In genomic region chr7:68461430-68461829, GRCh38 we compare ENCODE assay signal across 18 cellular contexts.
"Had no signal": no experiment of that assay in that cellular context is flagged by ENCODE, and none has a peak within 500 bp of the region (broad histone marks: within the 10 kb centered on the region; RNA-seq: fewer than 3 reads in every experiment).

No MANE protein-coding gene starts in this region.

- FAIRE-seq: kidney had no signal

- DNase-seq: activated naive CD4-positive, alpha-beta T cell treated with anti-CD3 and anti-CD28 coated beads, Interleukin-2, amount 50 U/mL, for 16 hours; activated T-cell treated with anti-CD3 and anti-CD28 coated beads, Interleukin-2, amount 50 U/mL, for 1 hour; brain microvascular endothelial cell; dermis blood vessel endothelial cell; erythroblast; gastrocnemius medialis; heart right ventricle; kidney; left ventricle myocardium inferior; nucleus accumbens; spleen; stimulated activated naive CD4-positive, alpha-beta T cell had no signal

- H3K27ac ChIP-seq: brain microvascular endothelial cell, gastrocnemius medialis, heart right ventricle, left ventricle myocardium inferior, prostate gland had no signal

- H3K27me3 Mint-ChIP-seq: memory B cell; natural killer cell treated with Interleukin-12 subunit alpha and Interleukin-12 subunit beta and Interleukin-15 and Interleukin-18, amount 100 ng/mL, for 72 hours had no signal

- H3K4me1 Mint-ChIP-seq: memory B cell had no signal

- H3K27me3 ChIP-seq: brain microvascular endothelial cell, gastrocnemius medialis, spleen had no signal

- H3K4me3 Mint-ChIP-seq: memory B cell; natural killer cell treated with Interleukin-12 subunit alpha and Interleukin-12 subunit beta and Interleukin-15 and Interleukin-18, amount 100 ng/mL, for 72 hours; type B pancreatic cell had no signal

- H3K36me3 ChIP-seq: brain microvascular endothelial cell, gastrocnemius medialis, heart right ventricle, left ventricle myocardium inferior, prostate gland, spleen had no signal

- H3K4me3 ChIP-seq: gastrocnemius medialis, heart right ventricle, left ventricle myocardium inferior, prostate gland, spleen had no signal

- H3K27ac Mint-ChIP-seq: memory B cell; natural killer cell treated with Interleukin-12 subunit alpha and Interleukin-12 subunit beta and Interleukin-15 and Interleukin-18, amount 100 ng/mL, for 72 hours; type B pancreatic cell had no signal

- H3K36me3 Mint-ChIP-seq: memory B cell, type B pancreatic cell had no signal

- H3K9me3 ChIP-seq: gastrocnemius medialis, prostate gland had no signal

- ATAC-seq: activated CD4-positive, CD25-positive, alpha-beta regulatory T cell treated with anti-CD3 and anti-CD28 coated beads, Interleukin-2, amount 50 U/mL, for 24 hours; gastrocnemius medialis; heart right ventricle; natural killer cell treated with Interleukin-12 subunit alpha and Interleukin-12 subunit beta and Interleukin-15 and Interleukin-18, amount 100 ng/mL, for 72 hours; sciatic nerve had no signal

- H3K4me1 ChIP-seq: gastrocnemius medialis, heart right ventricle, left ventricle myocardium inferior, prostate gland, spleen had no signal
